ENCODE assay signal across 8 cellular contexts in genomic region chr2:119264781-119265692, GRCh38. TPM values are rescaled to one million over a fixed set of nuclear protein-coding genes. Genes with fewer than 3 reads are reported as not detected.
A peak's percentile ranks its signal among the peaks of the same experiment; 100 is the strongest.
DNase-seq lines count a peak whose midpoint lies in the region; ATAC-seq and TF ChIP-seq lines count a peak whose summit lies in the region.
"Had no signal": no experiment of that assay in that cellular context is flagged by ENCODE, and none has a peak within 500 bp of the region (broad histone marks: within the 10 kb centered on the region; RNA-seq: fewer than 3 reads in every experiment).

No MANE protein-coding gene starts in this region.

- H3K4me3 ChIP-seq in GM06990 (replicated peaks; ENCODE audit: low read depth, low read length): no peak overlapping the region
- H3K4me3 ChIP-seq in hepatocyte: no peak overlapping the region

- H3K9me2 ChIP-seq in hepatocyte (replicated peaks; ENCODE audit: insufficient read depth): no peaks in the 10 kb centered on the region

- no peak overlapping the region for H3K4me2 ChIP-seq in hepatocyte

- WGBS in hepatocyte (ENCODE audit: low lambda C conversion rate, missing lambda C conversion rate): 50% methylated on average over 12 of the region's 13 CpGs

- peaks cover 4% of the 10 kb centered on the region for H3K4me1 ChIP-seq in hepatocyte (ENCODE audit: insufficient read depth)

- no peaks in the 10 kb centered on the region for H3K9me3 ChIP-seq in hepatocyte (ENCODE audit: low read depth)

- H3K27ac Mint-ChIP-seq in activated naive CD4-positive, alpha-beta T cell treated with anti-CD3 and anti-CD28 coated beads, Interleukin-2, amount 50 U/mL, for 72 hours: peak overlapping the region in 1 of 2 donors; percentile 75
- H3K27ac Mint-ChIP-seq: activated naive CD4-positive, alpha-beta T cell treated with anti-CD3 and anti-CD28 coated beads, Interleukin-2, amount 50 U/mL, for 24 hours had no signal

- H3K36me3 ChIP-seq in GM06990 (ENCODE audit: control insufficient read depth, insufficient read depth, low read length) (no peaks in the 10 kb centered on the region; the same call in 1 of the 2 replicates), hepatocyte (replicated peaks; ENCODE audit: insufficient read depth, low read depth) (no peaks in the 10 kb centered on the region)

- no peaks in the 10 kb centered on the region for H3K79me2 ChIP-seq in hepatocyte

- H3K27me3 ChIP-seq in GM06990 (replicated peaks; ENCODE audit: control insufficient read depth, insufficient read depth, low read length) (no peaks in the 10 kb centered on the region), hepatocyte (no peaks in the 10 kb centered on the region)

- H4K20me1 ChIP-seq in hepatocyte (ENCODE audit: insufficient read depth, poor library complexity, severe bottlenecking): no peaks in the 10 kb centered on the region

- DNase-seq in GM06990 (ENCODE audit: extremely low read depth, insufficient read length) (no peak), NCI-H82 treated with DMSO at 0.1 percent for 48 hours (lab: John Stamatoyannopoulos, UW; ENCODE audit: unreplicated experiment) (peak; percentile 60), hepatocyte (ENCODE audit: low spot score) (peak; percentile 72)
- peak in 1 of 2 donors; percentile 48 for DNase-seq in activated naive CD4-positive, alpha-beta T cell treated with anti-CD3 and anti-CD28 coated beads, Interleukin-2, amount 50 U/mL, for 72 hours (ENCODE audit: low spot score in 2 of 2)
- DNase-seq in stimulated activated CD4-positive, alpha-beta T cell treated with anti-CD3 and anti-CD28 coated beads, Interleukin-1b, Interleukin-23, amount 100 ng/mL, for 48 hours: peak; percentile 32

- TF ChIP-seq CTCF in GM06990 (IDR thresholded peaks at IDR 0.05; ENCODE audit: insufficient read depth, low read length, poor library complexity, severe bottlenecking): peak; percentile 85
- peak; percentile 65 for TF ChIP-seq CTCF in hepatocyte (IDR thresholded peaks at IDR 0.05; ENCODE audit: poor library complexity)

- ATAC-seq in GM21515 (IDR thresholded peaks at IDR 0.05; ENCODE audit: unreplicated experiment): peak; percentile 98
- peak; percentile 92 for ATAC-seq in HG03565 (IDR thresholded peaks at IDR 0.05; ENCODE audit: unreplicated experiment)
- ATAC-seq in activated naive CD4-positive, alpha-beta T cell treated with anti-CD3 and anti-CD28 coated beads, Interleukin-2, amount 50 U/mL, for 72 hours: peak; percentile 53 to 81

- no peak overlapping the region for H3K27ac ChIP-seq in hepatocyte

- H2AFZ ChIP-seq in hepatocyte: no peak overlapping the region

- H3K9me3 Mint-ChIP-seq in activated naive CD4-positive, alpha-beta T cell treated with anti-CD3 and anti-CD28 coated beads, Interleukin-2, amount 50 U/mL, for 72 hours: no peaks in the 10 kb centered on the region
- H3K9me3 Mint-ChIP-seq: activated naive CD4-positive, alpha-beta T cell treated with anti-CD3 and anti-CD28 coated beads, Interleukin-2, amount 50 U/mL, for 24 hours had no signal

- no peaks in the 10 kb centered on the region for H3K36me3 Mint-ChIP-seq in activated naive CD4-positive, alpha-beta T cell treated with anti-CD3 and anti-CD28 coated beads, Interleukin-2, amount 50 U/mL, for 72 hours

RNA-seq across cellular contexts. Expression of gene STEAP3, which starts 41.4 kb away (rescaled TPM):
- under 1 TPM in 1 of 2 donors, not detected in 1; 0.70 TPM for total RNA-seq in activated naive CD4-positive, alpha-beta T cell treated with anti-CD3 and anti-CD28 coated beads, Interleukin-2, amount 50 U/mL, for 72 hours
- total RNA-seq in hepatocyte: 10.2 and 11.2 TPM in 2 replicates
- polyA plus RNA-seq in hepatocyte: 7.1 and 12.0 TPM in 2 replicates
